In genomic region chr2:86563650-86564061, GRCh38 we compare ENCODE assay signal across 8 cellular contexts. TPM values are rescaled to one million over a fixed set of nuclear protein-coding genes. Genes with fewer than 3 reads are reported as not detected.
DNase-seq lines count a peak whose midpoint lies in the region; ATAC-seq, FAIRE-seq and TF ChIP-seq lines count a peak whose summit lies in the region.

No MANE protein-coding gene starts in this region.

- H2BK5ac ChIP-seq in IMR-90 (ENCODE audit: low read depth, low read length, poor library complexity, severe bottlenecking): peak overlapping the region; percentile 78

- H4K8ac ChIP-seq in IMR-90 (ENCODE audit: low read depth in 2 of 2, low read length in 2 of 2): peak overlapping the region; percentile 98 to 99

- peak overlapping the region; percentile 91 for H3K4ac ChIP-seq in IMR-90 (ENCODE audit: low read depth, low read length)

- H4K5ac ChIP-seq in IMR-90 (ENCODE audit: low read depth, low read length): peak overlapping the region; percentile 81

- H3K18ac ChIP-seq in IMR-90 (ENCODE audit: low read depth, low read length): peak overlapping the region; percentile 48

- peak overlapping the region; percentile 97 for H2AK9ac ChIP-seq in IMR-90 (replicated peaks; ENCODE audit: low read depth, low read length, poor library complexity)

- H3K27me3 ChIP-seq in ACC112 (ENCODE audit: insufficient read depth, low read length) (no peaks in the 10 kb centered on the region), IMR-90 (ENCODE audit: control insufficient read depth, insufficient read depth, low read length) (no peaks in the 10 kb centered on the region), bronchial epithelial cell (ENCODE audit: control insufficient read depth, insufficient read depth, low read length) (no peaks in the 10 kb centered on the region), muscle layer of colon (ENCODE audit: control insufficient read depth in 1 of 2, insufficient read depth in 2 of 2, low read length in 2 of 2) (no peaks in the 10 kb centered on the region)

- no peak for TF ChIP-seq RAD21 in IMR-90 (IDR thresholded peaks at IDR 0.05; ENCODE audit: low read length)

- FAIRE-seq in bronchial epithelial cell (lab: Jason Lieb, UNC): no peak

- peaks cover 10 to 26% of the 10 kb centered on the region in 2 experiments; a peak in 3 of 4 replicates for H3K79me1 ChIP-seq in IMR-90 (ENCODE audit: low read depth in 1 of 2, low read length in 2 of 2)

- H2AFZ ChIP-seq in ACC112 (ENCODE audit: low read length, unreplicated experiment): peak overlapping the region; percentile 96
- peak overlapping the region; percentile 99 for H2AFZ ChIP-seq in IMR-90 (replicated peaks; ENCODE audit: low read length, poor library complexity)

- peak overlapping the region; percentile 81 for H3K14ac ChIP-seq in IMR-90 (replicated peaks; ENCODE audit: low read depth, low read length)

- peak overlapping the region; percentile 86 for H2BK120ac ChIP-seq in IMR-90 (ENCODE audit: low read depth, low read length)

- TF ChIP-seq POLR2A in IMR-90 (IDR thresholded peaks at IDR 0.05; ENCODE audit: low read depth, low read length): no peak

- 64% methylated on average over 8 of the region's 13 CpGs; no CpG with 5 or more reads in 1 of the 2 experiments for WGBS in IMR-90 (ENCODE audit: extremely low coverage in 2 of 2, insufficient read length in 1 of 2), 2 experiments

- no peak for DNase-seq in IMR-90
- no peak for DNase-seq in bronchial epithelial cell (ENCODE audit: low read depth)
- DNase-seq in NAMALWA (ENCODE audit: low spot score): no peak
- no peak for DNase-seq in amniotic stem cell (lab: John Stamatoyannopoulos, UW)
- no peak for DNase-seq in AG08396 (ENCODE audit: low spot score)
- DNase-seq in NCI-H1105 (lab: John Stamatoyannopoulos, UW): no peak

- POLR2A ChIA-PET in IMR-90 (lab: Charles Lee; ENCODE audit: unreplicated experiment): no interaction called here

- BruUV-seq in IMR-90 (replicated peaks; lab: Mats Ljungman, UMichigan): no TSS peak

- intact Hi-C loops in IMR-90 (cut with micrococcal nuclease): loop anchor here (2.0 kb wide), 2 partner anchors 57 to 123 kb away; partner anchors contain the start of gene KDM3A

- peak overlapping the region; percentile 64; the same call in 2 of the 3 replicates for H2BK15ac ChIP-seq in IMR-90 (ENCODE audit: low read depth, low read length)

- CTCF ChIA-PET in IMR-90 (lab: Yijun Ruan, JAX): no interaction called here

- H4K20me1 ChIP-seq in IMR-90 (ENCODE audit: insufficient read depth, low read length): no peaks in the 10 kb centered on the region

- peaks cover 30% of the 10 kb centered on the region for H3K79me2 ChIP-seq in ACC112 (ENCODE audit: control insufficient read depth, insufficient read depth, low read length, unreplicated experiment)

- peak overlapping the region; percentile 91 for H3K23ac ChIP-seq in IMR-90 (ENCODE audit: low read depth, low read length)

- peak overlapping the region; percentile 76 for H4K91ac ChIP-seq in IMR-90 (ENCODE audit: insufficient read depth, low read depth, low read length)

- H3K4me1 ChIP-seq in ACC112 (ENCODE audit: control insufficient read depth, insufficient read depth, low read length, unreplicated experiment) (peaks cover 18% of the 10 kb centered on the region), IMR-90 (ENCODE audit: control insufficient read depth, insufficient read depth, low read length) (peaks cover 2% of the 10 kb centered on the region), muscle layer of colon (ENCODE audit: insufficient read depth, low read length) (peaks cover 24% of the 10 kb centered on the region)

- in situ Hi-C loops in IMR-90 (cut with MboI; ENCODE audit: low sequenced_read_pairs): loop anchor here (10.0 kb wide), 1 partner anchor 61 kb away; the partner anchor contains the start of gene RNF103

- no peak for ATAC-seq in IMR-90 (ENCODE audit: low read depth)

- H3K36me3 ChIP-seq in ACC112 (ENCODE audit: insufficient read depth, low read length) (no peaks in the 10 kb centered on the region), IMR-90 (ENCODE audit: control insufficient read depth, insufficient read depth, low read length) (no peaks in the 10 kb centered on the region), bronchial epithelial cell (ENCODE audit: control insufficient read depth, insufficient read depth, low read length) (no peaks in the 10 kb centered on the region), muscle layer of colon (ENCODE audit: insufficient read depth, low read length) (no peaks in the 10 kb centered on the region)

- no peak for TF ChIP-seq CTCF in IMR-90 (conservative IDR thresholded peaks at IDR 0.05; ENCODE audit: low read depth, low read length)
- TF ChIP-seq CTCF in bronchial epithelial cell (IDR thresholded peaks at IDR 0.05; ENCODE audit: insufficient read depth, low read length, severe bottlenecking): no peak

- H3K27ac ChIP-seq in ACC112 (ENCODE audit: low read depth, low read length) (peak overlapping the region; percentile 92; the same call in 1 of the 2 replicates), IMR-90 (ENCODE audit: insufficient read depth, low read length) (peak overlapping the region; percentile 16), muscle layer of colon (ENCODE audit: low read depth, low read length) (no peak overlapping the region)

- peak overlapping the region; percentile 65 for H2BK20ac ChIP-seq in IMR-90 (ENCODE audit: low read depth, low read length)

- H3K56ac ChIP-seq in IMR-90 (ENCODE audit: extremely low read depth, insufficient read depth, low read length): 0 out of 2 replicates have a peak overlapping the region, but pooled peaks have one; percentile 7

- H3K9me3 ChIP-seq in IMR-90 (ENCODE audit: control insufficient read depth, insufficient read depth, low read length) (no peaks in the 10 kb centered on the region), muscle layer of colon (ENCODE audit: low read length) (no peaks in the 10 kb centered on the region)

- no peaks in the 10 kb centered on the region; the same call in 1 of the 2 replicates for H3K9me1 ChIP-seq in IMR-90 (ENCODE audit: insufficient read depth, low read length)

- peak overlapping the region; percentile 42 for H3K4me2 ChIP-seq in IMR-90 (ENCODE audit: low read depth, low read length)

- H3K4me3 ChIP-seq in ACC112 (ENCODE audit: low read depth, low read length): peak overlapping the region; percentile 92
- peak overlapping the region; percentile 81 for H3K4me3 ChIP-seq in IMR-90 (ENCODE audit: insufficient read depth, low read depth, low read length)
- H3K4me3 ChIP-seq in bronchial epithelial cell (ENCODE audit: low read depth, low read length): peak overlapping the region; percentile 91
- H3K4me3 ChIP-seq in muscle layer of colon (ENCODE audit: low read depth in 1 of 2, low read length in 2 of 2): peak overlapping the region in 1 of 2 donors; percentile 90

- H2AK5ac ChIP-seq in IMR-90 (ENCODE audit: low read depth, low read length): peak overlapping the region; percentile 65

- dilution Hi-C loops in IMR-90 (cut with HindIII; ENCODE audit: low sequenced_read_pairs, unreplicated experiment): no loop called here

- peak overlapping the region; percentile 1; the same call in 1 of the 2 replicates for H3K9ac ChIP-seq in IMR-90 (ENCODE audit: low read depth, low read length)
- H3K9ac ChIP-seq in muscle layer of colon (ENCODE audit: low read length): peak overlapping the region; percentile 76

TF ChIP-seq in IMR-90, 13 proteins besides CTCF, POLR2A, EP300 and RAD21:
- no peak for TF ChIP-seq RFX5 (IDR thresholded peaks at IDR 0.05; ENCODE audit: low read depth, low read length)

RNA-seq across cellular contexts. Expression of gene CHMP3, which starts 0.4 kb away (rescaled TPM):
- total RNA-seq in IMR-90 (2012; rRNA removed) (38.4 and 81.4 TPM in 2 replicates), bronchial epithelial cell (60.6 and 87.6 TPM in 2 replicates)
- 61.0 and 84.6 TPM in 2 replicates for polyA plus RNA-seq in IMR-90 (2012; rRNA removed)
- 19.9 and 31.0 TPM in 2 replicates for polyA plus RNA-seq in IMR-90 (2012; cell fraction: cytosol; rRNA removed)
- 4.6 and 24.0 TPM in 2 replicates for polyA plus RNA-seq in IMR-90 (2012; cell fraction: nucleus; rRNA removed; ENCODE audit: low replicate concordance)
